In the genomic region with DNA sequence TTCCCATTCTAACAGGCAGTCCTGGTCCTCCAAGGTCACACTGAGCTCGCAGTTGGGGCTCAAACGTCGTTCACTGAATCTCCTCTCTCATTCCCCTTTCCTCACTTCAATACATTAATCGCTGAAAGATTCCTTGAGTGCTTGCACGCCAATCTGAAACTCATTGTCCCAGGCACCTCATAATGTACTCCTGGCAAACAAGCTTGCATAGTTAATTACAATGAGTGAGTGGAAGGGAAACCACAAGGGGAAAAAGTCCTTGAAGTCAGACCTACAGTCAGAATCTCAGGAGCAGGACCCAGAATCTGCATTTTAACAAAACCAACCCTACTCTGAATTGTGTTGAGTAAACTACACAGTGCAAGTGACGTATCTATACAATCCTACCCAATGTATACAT, we compare ENCODE assay signal across 22 cellular contexts.
DNase-seq lines count a peak whose midpoint lies in the region; ATAC-seq and TF ChIP-seq lines count a peak whose summit lies in the region.
"Had no signal": no experiment of that assay in that cellular context is flagged by ENCODE, and none has a peak within 500 bp of the region (broad histone marks: within the 10 kb centered on the region; RNA-seq: fewer than 3 reads in every experiment).

No MANE protein-coding gene starts in this region.

- no peak for TF ChIP-seq POLR2A in uterus (IDR thresholded peaks at IDR 0.05)

- H3K27ac ChIP-seq in left ventricle myocardium inferior (replicated peaks) (no peak overlapping the region), uterus (peak overlapping the region; percentile 86 to 88)
- H3K27ac ChIP-seq: 22Rv1, A549, C4-2B had no signal

- CTCF ChIA-PET in activated naive CD4-positive, alpha-beta T cell treated with anti-CD3 and anti-CD28 coated beads for 36 hours (lab: Charles Lee), result interaction anchor here (1.1 kb wide), 1 partner anchor 389 kb away, joined by 4 read pairs; no protein-coding TSS in a partner anchor
- CTCF ChIA-PET in activated naive CD4-positive, alpha-beta T cell treated with anti-CD3 and anti-CD28 coated beads, Interleukin-2, amount 10 ng/mL, durations not matched to agents 7 days and 5 days (lab: Charles Lee), result interaction anchor here (1.2 kb wide), 1 partner anchor 12 kb away, joined by 3 read pairs; no protein-coding TSS in a partner anchor

- H3K4me1 ChIP-seq in left ventricle myocardium inferior, result no peaks in the 10 kb centered on the region
- H3K4me1 ChIP-seq in uterus, result peaks cover 0 to 8% of the 10 kb centered on the region in 2 donors
- H3K4me1 ChIP-seq: A549, Caco-2 had no signal

- H3K9me3 Mint-ChIP-seq in activated naive CD4-positive, alpha-beta T cell treated with anti-CD3 and anti-CD28 coated beads for 36 hours, result no peaks in the 10 kb centered on the region
- peaks cover 1% of the 10 kb centered on the region for H3K9me3 Mint-ChIP-seq in activated naive CD4-positive, alpha-beta T cell treated with anti-CD3 and anti-CD28 coated beads, Interleukin-2, amount 10 ng/mL, durations not matched to agents 7 days and 5 days
- H3K9me3 Mint-ChIP-seq: CD4-positive, alpha-beta T cell had no signal

- H3K9me3 ChIP-seq in left ventricle myocardium inferior (replicated peaks) (no peaks in the 10 kb centered on the region), uterus (no peaks in the 10 kb centered on the region)
- H3K9me3 ChIP-seq: A549, Caco-2 had no signal

- TF ChIP-seq CTCF in left ventricle myocardium inferior (IDR thresholded peaks at IDR 0.05; ENCODE audit: borderline replicate concordance) (no peak), fibroblast of mammary gland (conservative IDR thresholded peaks at IDR 0.05; ENCODE audit: control insufficient read depth, insufficient read depth, low read depth, low read length) (no peak), uterus (IDR thresholded peaks at IDR 0.05) (no peak)

- peak; percentile 26 for ATAC-seq in Right ventricle myocardium superior (ENCODE audit: poor library complexity)
- ATAC-seq: A549, GM12878, HCT116 had no signal

- H3K36me3 Mint-ChIP-seq in activated naive CD4-positive, alpha-beta T cell treated with anti-CD3 and anti-CD28 coated beads for 36 hours (ENCODE audit: low read depth), result peaks cover 2% of the 10 kb centered on the region
- no peaks in the 10 kb centered on the region for H3K36me3 Mint-ChIP-seq in activated naive CD4-positive, alpha-beta T cell treated with anti-CD3 and anti-CD28 coated beads, Interleukin-2, amount 10 ng/mL, durations not matched to agents 7 days and 5 days

- DNase-seq in DMS79 treated with DMSO at 0.1 percent for 48 hours (lab: John Stamatoyannopoulos, UW) (peak; percentile 4), DMS79 (lab: John Stamatoyannopoulos, UW) (no peak), Right ventricle myocardium superior (no peak), left ventricle myocardium inferior (no peak), fibroblast of mammary gland (ENCODE audit: low read depth) (peak; percentile 37), uterus (no peak)
- DNase-seq in activated naive CD4-positive, alpha-beta T cell treated with anti-CD3 and anti-CD28 coated beads for 36 hours, result no peak
- no peak for DNase-seq in activated naive CD4-positive, alpha-beta T cell treated with anti-CD3 and anti-CD28 coated beads, Interleukin-2, amount 10 ng/mL, durations not matched to agents 7 days and 5 days
- DNase-seq: AML-193; Caco-2; CD4-positive, alpha-beta T cell; DMS153; DND-41; EL; GOT3; H7; HFFc6 had no signal

- H3K4me1 Mint-ChIP-seq in activated naive CD4-positive, alpha-beta T cell treated with anti-CD3 and anti-CD28 coated beads for 36 hours (ENCODE audit: low read depth), result peaks cover 13% of the 10 kb centered on the region
- peaks cover 2% of the 10 kb centered on the region for H3K4me1 Mint-ChIP-seq in activated naive CD4-positive, alpha-beta T cell treated with anti-CD3 and anti-CD28 coated beads, Interleukin-2, amount 10 ng/mL, durations not matched to agents 7 days and 5 days

- intact Hi-C loops in Right ventricle myocardium superior (cut with DNase I), result no loop called here
- intact Hi-C loops in left ventricle myocardium inferior (cut with micrococcal nuclease), result no loop called here
- intact Hi-C loops in uterus (cut with DNase I; ENCODE audit: low total_unique reads), result no loop called here
- intact Hi-C loops in activated naive CD4-positive, alpha-beta T cell treated with anti-CD3 and anti-CD28 coated beads for 36 hours (cut with micrococcal nuclease), result no loop called here

- no peak overlapping the region for H3K4me3 ChIP-seq in left ventricle myocardium inferior
- no peak overlapping the region for H3K4me3 ChIP-seq in fibroblast of mammary gland (ENCODE audit: control insufficient read depth, low read depth, low read length)
- H3K4me3 ChIP-seq in uterus, result no peak overlapping the region
- H3K4me3 ChIP-seq: A549, GM12878 had no signal

- no peak overlapping the region for H3K27ac Mint-ChIP-seq in activated naive CD4-positive, alpha-beta T cell treated with anti-CD3 and anti-CD28 coated beads for 36 hours
- H3K27ac Mint-ChIP-seq in activated naive CD4-positive, alpha-beta T cell treated with anti-CD3 and anti-CD28 coated beads, Interleukin-2, amount 10 ng/mL, durations not matched to agents 7 days and 5 days, result no peak overlapping the region
- H3K27ac Mint-ChIP-seq: CD4-positive, alpha-beta T cell; HFFc6 had no signal

- H3K27me3 Mint-ChIP-seq in activated naive CD4-positive, alpha-beta T cell treated with anti-CD3 and anti-CD28 coated beads for 36 hours (ENCODE audit: low read depth), result no peaks in the 10 kb centered on the region
- H3K27me3 Mint-ChIP-seq in activated naive CD4-positive, alpha-beta T cell treated with anti-CD3 and anti-CD28 coated beads, Interleukin-2, amount 10 ng/mL, durations not matched to agents 7 days and 5 days, result peaks cover 5% of the 10 kb centered on the region
- H3K27me3 Mint-ChIP-seq: CD4-positive, alpha-beta T cell had no signal

- H3K4me3 Mint-ChIP-seq in activated naive CD4-positive, alpha-beta T cell treated with anti-CD3 and anti-CD28 coated beads for 36 hours, result no peak overlapping the region
- H3K4me3 Mint-ChIP-seq in activated naive CD4-positive, alpha-beta T cell treated with anti-CD3 and anti-CD28 coated beads, Interleukin-2, amount 10 ng/mL, durations not matched to agents 7 days and 5 days, result no peak overlapping the region
- H3K4me3 Mint-ChIP-seq: CD4-positive, alpha-beta T cell; HFFc6 had no signal

- H3K36me3 ChIP-seq in left ventricle myocardium inferior (peaks cover 12% of the 10 kb centered on the region), uterus (no peaks in the 10 kb centered on the region)

- H3K27me3 ChIP-seq in left ventricle myocardium inferior (ENCODE audit: low read depth), result no peaks in the 10 kb centered on the region
- no peaks in the 10 kb centered on the region for H3K27me3 ChIP-seq in uterus

Comparison
In these comparisons a context has a peak if more than half of its experiments do, and no peak if none do; other contexts are left out.
1. DNase-seq: peak in DMS79 treated with DMSO at 0.1 percent for 48 hours (single experiment) and fibroblast of mammary gland (single experiment); none in DMS79 (single experiment), Right ventricle myocardium superior (single experiment), left ventricle myocardium inferior (single experiment), uterus (0 of 2), activated naive CD4-positive, alpha-beta T cell treated with anti-CD3 and anti-CD28 coated beads for 36 hours (single experiment) and activated naive CD4-positive, alpha-beta T cell treated with anti-CD3 and anti-CD28 coated beads, Interleukin-2, amount 10 ng/mL, durations not matched to agents 7 days and 5 days (single experiment).